ENCODE assay signal across 1 cellular context in the genomic region with DNA sequence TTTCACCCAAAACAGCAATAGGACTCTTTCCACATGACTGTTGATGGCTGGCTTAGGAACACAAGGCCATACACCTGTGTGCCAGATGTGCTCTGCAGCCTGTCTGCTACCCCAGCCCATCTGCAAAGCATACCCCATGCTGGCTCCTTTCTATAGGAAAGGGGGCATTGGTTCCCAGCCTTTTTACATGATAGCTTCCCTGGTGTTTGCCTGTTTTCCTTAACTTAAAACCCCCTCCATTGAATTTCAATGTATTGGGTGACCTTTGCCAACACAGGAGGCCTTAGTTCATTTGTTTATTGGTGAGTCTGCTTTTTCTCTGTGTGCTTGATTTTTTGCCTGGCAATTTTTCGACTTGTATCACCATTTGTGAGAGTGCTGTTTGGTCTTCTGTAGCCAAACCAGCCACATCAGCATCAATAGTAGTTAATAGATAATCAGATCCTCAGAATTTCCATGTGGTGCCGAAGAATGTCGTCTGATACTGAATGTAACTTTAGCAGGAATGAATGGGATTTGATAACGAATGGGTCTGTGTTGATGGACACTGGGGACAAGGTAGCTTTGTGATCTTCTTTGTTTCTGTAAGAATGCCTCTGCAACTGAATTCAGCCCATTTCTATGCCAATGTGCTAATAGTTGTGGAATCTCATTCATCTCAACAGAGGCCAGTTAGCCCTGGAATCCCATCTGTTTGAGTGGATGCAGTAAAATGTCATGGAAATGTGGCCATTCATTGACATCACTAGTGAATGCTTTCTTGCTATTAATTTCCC.
TF ChIP-seq lines count a peak whose summit lies in the region.

No MANE protein-coding gene starts in this region.

TF ChIP-seq in WTC11, 78 proteins besides CTCF, POLR2A, EP300 and RAD21 (continued from another document):
- TF ChIP-seq, protein P1, sequence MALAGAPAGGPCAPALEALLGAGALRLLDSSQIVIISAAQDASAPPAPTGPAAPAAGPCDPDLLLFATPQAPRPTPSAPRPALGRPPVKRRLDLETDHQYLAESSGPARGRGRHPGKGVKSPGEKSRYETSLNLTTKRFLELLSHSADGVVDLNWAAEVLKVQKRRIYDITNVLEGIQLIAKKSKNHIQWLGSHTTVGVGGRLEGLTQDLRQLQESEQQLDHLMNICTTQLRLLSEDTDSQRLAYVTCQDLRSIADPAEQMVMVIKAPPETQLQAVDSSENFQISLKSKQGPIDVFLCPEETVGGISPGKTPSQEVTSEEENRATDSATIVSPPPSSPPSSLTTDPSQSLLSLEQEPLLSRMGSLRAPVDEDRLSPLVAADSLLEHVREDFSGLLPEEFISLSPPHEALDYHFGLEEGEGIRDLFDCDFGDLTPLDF (CRISPR knock-in tag; IDR thresholded peaks at IDR 0.05) = no peak
- no peak for TF ChIP-seq ZNF121 (CRISPR knock-in tag; IDR thresholded peaks at IDR 0.05)
- no peak for TF ChIP-seq EMX1 (CRISPR knock-in tag; IDR thresholded peaks at IDR 0.05)
- TF ChIP-seq, protein P2, sequence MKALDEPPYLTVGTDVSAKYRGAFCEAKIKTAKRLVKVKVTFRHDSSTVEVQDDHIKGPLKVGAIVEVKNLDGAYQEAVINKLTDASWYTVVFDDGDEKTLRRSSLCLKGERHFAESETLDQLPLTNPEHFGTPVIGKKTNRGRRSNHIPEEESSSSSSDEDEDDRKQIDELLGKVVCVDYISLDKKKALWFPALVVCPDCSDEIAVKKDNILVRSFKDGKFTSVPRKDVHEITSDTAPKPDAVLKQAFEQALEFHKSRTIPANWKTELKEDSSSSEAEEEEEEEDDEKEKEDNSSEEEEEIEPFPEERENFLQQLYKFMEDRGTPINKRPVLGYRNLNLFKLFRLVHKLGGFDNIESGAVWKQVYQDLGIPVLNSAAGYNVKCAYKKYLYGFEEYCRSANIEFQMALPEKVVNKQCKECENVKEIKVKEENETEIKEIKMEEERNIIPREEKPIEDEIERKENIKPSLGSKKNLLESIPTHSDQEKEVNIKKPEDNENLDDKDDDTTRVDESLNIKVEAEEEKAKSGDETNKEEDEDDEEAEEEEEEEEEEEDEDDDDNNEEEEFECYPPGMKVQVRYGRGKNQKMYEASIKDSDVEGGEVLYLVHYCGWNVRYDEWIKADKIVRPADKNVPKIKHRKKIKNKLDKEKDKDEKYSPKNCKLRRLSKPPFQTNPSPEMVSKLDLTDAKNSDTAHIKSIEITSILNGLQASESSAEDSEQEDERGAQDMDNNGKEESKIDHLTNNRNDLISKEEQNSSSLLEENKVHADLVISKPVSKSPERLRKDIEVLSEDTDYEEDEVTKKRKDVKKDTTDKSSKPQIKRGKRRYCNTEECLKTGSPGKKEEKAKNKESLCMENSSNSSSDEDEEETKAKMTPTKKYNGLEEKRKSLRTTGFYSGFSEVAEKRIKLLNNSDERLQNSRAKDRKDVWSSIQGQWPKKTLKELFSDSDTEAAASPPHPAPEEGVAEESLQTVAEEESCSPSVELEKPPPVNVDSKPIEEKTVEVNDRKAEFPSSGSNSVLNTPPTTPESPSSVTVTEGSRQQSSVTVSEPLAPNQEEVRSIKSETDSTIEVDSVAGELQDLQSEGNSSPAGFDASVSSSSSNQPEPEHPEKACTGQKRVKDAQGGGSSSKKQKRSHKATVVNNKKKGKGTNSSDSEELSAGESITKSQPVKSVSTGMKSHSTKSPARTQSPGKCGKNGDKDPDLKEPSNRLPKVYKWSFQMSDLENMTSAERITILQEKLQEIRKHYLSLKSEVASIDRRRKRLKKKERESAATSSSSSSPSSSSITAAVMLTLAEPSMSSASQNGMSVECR (CRISPR knock-in tag; IDR thresholded peaks at IDR 0.05; ENCODE audit: borderline replicate concordance) = no peak
- TF ChIP-seq ETV6 (CRISPR knock-in tag; IDR thresholded peaks at IDR 0.05) = peak; percentile 39; the same call in 1 of the 2 replicates
- peak; percentile 52 for TF ChIP-seq ZNF423 (CRISPR knock-in tag; IDR thresholded peaks at IDR 0.05)
- TF ChIP-seq, protein P3, sequence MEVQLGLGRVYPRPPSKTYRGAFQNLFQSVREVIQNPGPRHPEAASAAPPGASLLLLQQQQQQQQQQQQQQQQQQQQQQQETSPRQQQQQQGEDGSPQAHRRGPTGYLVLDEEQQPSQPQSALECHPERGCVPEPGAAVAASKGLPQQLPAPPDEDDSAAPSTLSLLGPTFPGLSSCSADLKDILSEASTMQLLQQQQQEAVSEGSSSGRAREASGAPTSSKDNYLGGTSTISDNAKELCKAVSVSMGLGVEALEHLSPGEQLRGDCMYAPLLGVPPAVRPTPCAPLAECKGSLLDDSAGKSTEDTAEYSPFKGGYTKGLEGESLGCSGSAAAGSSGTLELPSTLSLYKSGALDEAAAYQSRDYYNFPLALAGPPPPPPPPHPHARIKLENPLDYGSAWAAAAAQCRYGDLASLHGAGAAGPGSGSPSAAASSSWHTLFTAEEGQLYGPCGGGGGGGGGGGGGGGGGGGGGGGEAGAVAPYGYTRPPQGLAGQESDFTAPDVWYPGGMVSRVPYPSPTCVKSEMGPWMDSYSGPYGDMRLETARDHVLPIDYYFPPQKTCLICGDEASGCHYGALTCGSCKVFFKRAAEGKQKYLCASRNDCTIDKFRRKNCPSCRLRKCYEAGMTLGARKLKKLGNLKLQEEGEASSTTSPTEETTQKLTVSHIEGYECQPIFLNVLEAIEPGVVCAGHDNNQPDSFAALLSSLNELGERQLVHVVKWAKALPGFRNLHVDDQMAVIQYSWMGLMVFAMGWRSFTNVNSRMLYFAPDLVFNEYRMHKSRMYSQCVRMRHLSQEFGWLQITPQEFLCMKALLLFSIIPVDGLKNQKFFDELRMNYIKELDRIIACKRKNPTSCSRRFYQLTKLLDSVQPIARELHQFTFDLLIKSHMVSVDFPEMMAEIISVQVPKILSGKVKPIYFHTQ (CRISPR knock-in tag; IDR thresholded peaks at IDR 0.05) = no peak
- no peak for TF ChIP-seq GRHL2 (CRISPR knock-in tag; IDR thresholded peaks at IDR 0.05; ENCODE audit: insufficient replicate concordance, severe bottlenecking)
- TF ChIP-seq CREB1 (CRISPR knock-in tag; IDR thresholded peaks at IDR 0.05) = no peak
- TF ChIP-seq FOXK1 (CRISPR knock-in tag; IDR thresholded peaks at IDR 0.05) = peak; percentile 30; the same call in 1 of the 2 replicates
- TF ChIP-seq PRRX2 (CRISPR knock-in tag; IDR thresholded peaks at IDR 0.05) = no peak
- no peak for TF ChIP-seq HMGA2 (CRISPR knock-in tag; IDR thresholded peaks at IDR 0.05)
- TF ChIP-seq JUN (CRISPR knock-in tag; IDR thresholded peaks at IDR 0.05) = no peak
- TF ChIP-seq, protein P4, sequence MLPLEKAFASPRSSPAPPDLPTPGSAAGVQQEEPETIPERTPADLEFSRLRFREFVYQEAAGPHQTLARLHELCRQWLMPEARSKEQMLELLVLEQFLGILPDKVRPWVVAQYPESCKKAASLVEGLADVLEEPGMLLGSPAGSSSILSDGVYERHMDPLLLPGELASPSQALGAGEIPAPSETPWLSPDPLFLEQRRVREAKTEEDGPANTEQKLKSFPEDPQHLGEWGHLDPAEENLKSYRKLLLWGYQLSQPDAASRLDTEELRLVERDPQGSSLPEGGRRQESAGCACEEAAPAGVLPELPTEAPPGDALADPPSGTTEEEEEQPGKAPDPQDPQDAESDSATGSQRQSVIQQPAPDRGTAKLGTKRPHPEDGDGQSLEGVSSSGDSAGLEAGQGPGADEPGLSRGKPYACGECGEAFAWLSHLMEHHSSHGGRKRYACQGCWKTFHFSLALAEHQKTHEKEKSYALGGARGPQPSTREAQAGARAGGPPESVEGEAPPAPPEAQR (CRISPR knock-in tag; IDR thresholded peaks at IDR 0.05) = no peak
- 0 out of 2 replicates have a peak, but pooled peaks have one; percentile 75 for TF ChIP-seq ZNF232 (CRISPR knock-in tag; IDR thresholded peaks at IDR 0.05)
- TF ChIP-seq ELF4 (CRISPR knock-in tag; IDR thresholded peaks at IDR 0.05; ENCODE audit: low read depth) = no peak
- TF ChIP-seq, protein P5, sequence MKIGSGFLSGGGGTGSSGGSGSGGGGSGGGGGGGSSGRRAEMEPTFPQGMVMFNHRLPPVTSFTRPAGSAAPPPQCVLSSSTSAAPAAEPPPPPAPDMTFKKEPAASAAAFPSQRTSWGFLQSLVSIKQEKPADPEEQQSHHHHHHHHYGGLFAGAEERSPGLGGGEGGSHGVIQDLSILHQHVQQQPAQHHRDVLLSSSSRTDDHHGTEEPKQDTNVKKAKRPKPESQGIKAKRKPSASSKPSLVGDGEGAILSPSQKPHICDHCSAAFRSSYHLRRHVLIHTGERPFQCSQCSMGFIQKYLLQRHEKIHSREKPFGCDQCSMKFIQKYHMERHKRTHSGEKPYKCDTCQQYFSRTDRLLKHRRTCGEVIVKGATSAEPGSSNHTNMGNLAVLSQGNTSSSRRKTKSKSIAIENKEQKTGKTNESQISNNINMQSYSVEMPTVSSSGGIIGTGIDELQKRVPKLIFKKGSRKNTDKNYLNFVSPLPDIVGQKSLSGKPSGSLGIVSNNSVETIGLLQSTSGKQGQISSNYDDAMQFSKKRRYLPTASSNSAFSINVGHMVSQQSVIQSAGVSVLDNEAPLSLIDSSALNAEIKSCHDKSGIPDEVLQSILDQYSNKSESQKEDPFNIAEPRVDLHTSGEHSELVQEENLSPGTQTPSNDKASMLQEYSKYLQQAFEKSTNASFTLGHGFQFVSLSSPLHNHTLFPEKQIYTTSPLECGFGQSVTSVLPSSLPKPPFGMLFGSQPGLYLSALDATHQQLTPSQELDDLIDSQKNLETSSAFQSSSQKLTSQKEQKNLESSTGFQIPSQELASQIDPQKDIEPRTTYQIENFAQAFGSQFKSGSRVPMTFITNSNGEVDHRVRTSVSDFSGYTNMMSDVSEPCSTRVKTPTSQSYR (CRISPR knock-in tag; IDR thresholded peaks at IDR 0.05) = no peak
- no peak for TF ChIP-seq SMAD3 (CRISPR knock-in tag; IDR thresholded peaks at IDR 0.05; ENCODE audit: borderline replicate concordance)
- TF ChIP-seq IRF2 (CRISPR knock-in tag; IDR thresholded peaks at IDR 0.05; ENCODE audit: borderline replicate concordance, low read depth) = no peak
- TF ChIP-seq TEAD4 (CRISPR knock-in tag; IDR thresholded peaks at IDR 0.05) = 0 out of 2 replicates have a peak, but pooled peaks have one; percentile 64
- no peak for TF ChIP-seq KAT7 (CRISPR knock-in tag; IDR thresholded peaks at IDR 0.05; ENCODE audit: borderline replicate concordance)
- TF ChIP-seq, protein P6, sequence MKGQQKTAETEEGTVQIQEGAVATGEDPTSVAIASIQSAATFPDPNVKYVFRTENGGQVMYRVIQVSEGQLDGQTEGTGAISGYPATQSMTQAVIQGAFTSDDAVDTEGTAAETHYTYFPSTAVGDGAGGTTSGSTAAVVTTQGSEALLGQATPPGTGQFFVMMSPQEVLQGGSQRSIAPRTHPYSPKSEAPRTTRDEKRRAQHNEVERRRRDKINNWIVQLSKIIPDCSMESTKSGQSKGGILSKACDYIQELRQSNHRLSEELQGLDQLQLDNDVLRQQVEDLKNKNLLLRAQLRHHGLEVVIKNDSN (CRISPR knock-in tag; IDR thresholded peaks at IDR 0.05) = no peak
- TF ChIP-seq TEAD1 (CRISPR knock-in tag; IDR thresholded peaks at IDR 0.05) = peak; percentile 79; the same call in 1 of the 2 replicates
- TF ChIP-seq FOXP1 (CRISPR knock-in tag; IDR thresholded peaks at IDR 0.05; ENCODE audit: borderline replicate concordance) = no peak
- no peak for TF ChIP-seq CBFB (CRISPR knock-in tag; IDR thresholded peaks at IDR 0.05; ENCODE audit: low read depth)
- no peak for TF ChIP-seq GTF2I (CRISPR knock-in tag; conservative IDR thresholded peaks at IDR 0.05)
- TF ChIP-seq, protein P7, sequence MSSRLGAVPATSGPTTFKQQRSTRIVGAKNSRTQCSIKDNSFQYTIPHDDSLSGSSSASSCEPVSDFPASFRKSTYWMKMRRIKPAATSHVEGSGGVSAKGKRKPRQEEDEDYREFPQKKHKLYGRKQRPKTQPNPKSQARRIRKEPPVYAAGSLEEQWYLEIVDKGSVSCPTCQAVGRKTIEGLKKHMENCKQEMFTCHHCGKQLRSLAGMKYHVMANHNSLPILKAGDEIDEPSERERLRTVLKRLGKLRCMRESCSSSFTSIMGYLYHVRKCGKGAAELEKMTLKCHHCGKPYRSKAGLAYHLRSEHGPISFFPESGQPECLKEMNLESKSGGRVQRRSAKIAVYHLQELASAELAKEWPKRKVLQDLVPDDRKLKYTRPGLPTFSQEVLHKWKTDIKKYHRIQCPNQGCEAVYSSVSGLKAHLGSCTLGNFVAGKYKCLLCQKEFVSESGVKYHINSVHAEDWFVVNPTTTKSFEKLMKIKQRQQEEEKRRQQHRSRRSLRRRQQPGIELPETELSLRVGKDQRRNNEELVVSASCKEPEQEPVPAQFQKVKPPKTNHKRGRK (CRISPR knock-in tag; IDR thresholded peaks at IDR 0.05; ENCODE audit: borderline replicate concordance) = no peak
- TF ChIP-seq ZBTB21 (CRISPR knock-in tag; IDR thresholded peaks at IDR 0.05; ENCODE audit: borderline replicate concordance) = no peak
- TF ChIP-seq, protein P8, sequence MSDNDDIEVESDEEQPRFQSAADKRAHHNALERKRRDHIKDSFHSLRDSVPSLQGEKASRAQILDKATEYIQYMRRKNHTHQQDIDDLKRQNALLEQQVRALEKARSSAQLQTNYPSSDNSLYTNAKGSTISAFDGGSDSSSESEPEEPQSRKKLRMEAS (CRISPR knock-in tag; IDR thresholded peaks at IDR 0.05) = no peak
- TF ChIP-seq, protein P9, sequence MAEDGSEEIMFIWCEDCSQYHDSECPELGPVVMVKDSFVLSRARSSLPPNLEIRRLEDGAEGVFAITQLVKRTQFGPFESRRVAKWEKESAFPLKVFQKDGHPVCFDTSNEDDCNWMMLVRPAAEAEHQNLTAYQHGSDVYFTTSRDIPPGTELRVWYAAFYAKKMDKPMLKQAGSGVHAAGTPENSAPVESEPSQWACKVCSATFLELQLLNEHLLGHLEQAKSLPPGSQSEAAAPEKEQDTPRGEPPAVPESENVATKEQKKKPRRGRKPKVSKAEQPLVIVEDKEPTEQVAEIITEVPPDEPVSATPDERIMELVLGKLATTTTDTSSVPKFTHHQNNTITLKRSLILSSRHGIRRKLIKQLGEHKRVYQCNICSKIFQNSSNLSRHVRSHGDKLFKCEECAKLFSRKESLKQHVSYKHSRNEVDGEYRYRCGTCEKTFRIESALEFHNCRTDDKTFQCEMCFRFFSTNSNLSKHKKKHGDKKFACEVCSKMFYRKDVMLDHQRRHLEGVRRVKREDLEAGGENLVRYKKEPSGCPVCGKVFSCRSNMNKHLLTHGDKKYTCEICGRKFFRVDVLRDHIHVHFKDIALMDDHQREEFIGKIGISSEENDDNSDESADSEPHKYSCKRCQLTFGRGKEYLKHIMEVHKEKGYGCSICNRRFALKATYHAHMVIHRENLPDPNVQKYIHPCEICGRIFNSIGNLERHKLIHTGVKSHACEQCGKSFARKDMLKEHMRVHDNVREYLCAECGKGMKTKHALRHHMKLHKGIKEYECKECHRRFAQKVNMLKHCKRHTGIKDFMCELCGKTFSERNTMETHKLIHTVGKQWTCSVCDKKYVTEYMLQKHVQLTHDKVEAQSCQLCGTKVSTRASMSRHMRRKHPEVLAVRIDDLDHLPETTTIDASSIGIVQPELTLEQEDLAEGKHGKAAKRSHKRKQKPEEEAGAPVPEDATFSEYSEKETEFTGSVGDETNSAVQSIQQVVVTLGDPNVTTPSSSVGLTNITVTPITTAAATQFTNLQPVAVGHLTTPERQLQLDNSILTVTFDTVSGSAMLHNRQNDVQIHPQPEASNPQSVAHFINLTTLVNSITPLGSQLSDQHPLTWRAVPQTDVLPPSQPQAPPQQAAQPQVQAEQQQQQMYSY (CRISPR knock-in tag; IDR thresholded peaks at IDR 0.05) = no peak
- TF ChIP-seq, protein P10, sequence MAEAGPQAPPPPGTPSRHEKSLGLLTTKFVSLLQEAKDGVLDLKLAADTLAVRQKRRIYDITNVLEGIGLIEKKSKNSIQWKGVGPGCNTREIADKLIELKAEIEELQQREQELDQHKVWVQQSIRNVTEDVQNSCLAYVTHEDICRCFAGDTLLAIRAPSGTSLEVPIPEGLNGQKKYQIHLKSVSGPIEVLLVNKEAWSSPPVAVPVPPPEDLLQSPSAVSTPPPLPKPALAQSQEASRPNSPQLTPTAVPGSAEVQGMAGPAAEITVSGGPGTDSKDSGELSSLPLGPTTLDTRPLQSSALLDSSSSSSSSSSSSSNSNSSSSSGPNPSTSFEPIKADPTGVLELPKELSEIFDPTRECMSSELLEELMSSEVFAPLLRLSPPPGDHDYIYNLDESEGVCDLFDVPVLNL (CRISPR knock-in tag; IDR thresholded peaks at IDR 0.05; ENCODE audit: borderline replicate concordance, low read depth) = no peak
- TF ChIP-seq ZNF317 (CRISPR knock-in tag; IDR thresholded peaks at IDR 0.05; ENCODE audit: borderline replicate concordance, low read depth) = no peak
